Comparison of ENCODE assay signal across 20 cellular contexts in genomic region chr17:17200311-17200710, GRCh38. TPM values are rescaled to one million over a fixed set of nuclear protein-coding genes. Genes with fewer than 3 reads are reported as not detected.
DNase-seq lines count a peak whose midpoint lies in the region; ATAC-seq and TF ChIP-seq lines count a peak whose summit lies in the region.
"Had no signal": no experiment of that assay in that cellular context is flagged by ENCODE, and none has a peak within 500 bp of the region (broad histone marks: within the 10 kb centered on the region; RNA-seq: fewer than 3 reads in every experiment).

No MANE protein-coding gene starts in this region.

- H4K8ac ChIP-seq in IMR-90 (ENCODE audit: low read depth in 2 of 2, low read length in 2 of 2), result peak overlapping the region in 1 of 2 experiments; percentile 40; a peak in 1 of 4 replicates

- H3K36me3 Mint-ChIP-seq in stimulated activated effector memory CD8-positive, alpha-beta T cell treated with anti-CD3 and anti-CD28 coated beads, Interleukin-12 subunit alpha, Interleukin-12 subunit beta, amount 100 ng/mL, for 72 hours, result peaks cover 56% of the 10 kb centered on the region
- H3K36me3 Mint-ChIP-seq in Calu3 (ENCODE audit: insufficient read depth, unreplicated experiment), result peaks cover 20% of the 10 kb centered on the region

- H3K23ac ChIP-seq in IMR-90 (ENCODE audit: low read depth, low read length), result peak overlapping the region; percentile 63; the same call in 1 of the 2 replicates

- no peak overlapping the region; the same call in 1 of the 2 replicates for H4K5ac ChIP-seq in IMR-90 (ENCODE audit: low read depth, low read length)

- POLR2A ChIA-PET in IMR-90 (lab: Charles Lee; ENCODE audit: unreplicated experiment), result no interaction called here

- peaks cover 27% of the 10 kb centered on the region for H3K4me1 Mint-ChIP-seq in stimulated activated effector memory CD8-positive, alpha-beta T cell treated with anti-CD3 and anti-CD28 coated beads, Interleukin-12 subunit alpha, Interleukin-12 subunit beta, amount 100 ng/mL, for 72 hours
- no peaks in the 10 kb centered on the region for H3K4me1 Mint-ChIP-seq in Calu3 (ENCODE audit: low read depth, unreplicated experiment)

- H3K27ac Mint-ChIP-seq in stimulated activated effector memory CD8-positive, alpha-beta T cell treated with anti-CD3 and anti-CD28 coated beads, Interleukin-12 subunit alpha, Interleukin-12 subunit beta, amount 100 ng/mL, for 72 hours, result peak overlapping the region; percentile 60
- no peak overlapping the region for H3K27ac Mint-ChIP-seq in Calu3 (ENCODE audit: unreplicated experiment)
- H3K27ac Mint-ChIP-seq: memory B cell had no signal

- H3K9me1 ChIP-seq in IMR-90 (ENCODE audit: insufficient read depth, low read length), result no peaks in the 10 kb centered on the region

- TF ChIP-seq CTCF in IMR-90 (conservative IDR thresholded peaks at IDR 0.05; ENCODE audit: low read depth, low read length) (no peak), esophagus muscularis mucosa (IDR thresholded peaks at IDR 0.05) (no peak), Calu3 (IDR thresholded peaks at IDR 0.05; ENCODE audit: unreplicated experiment) (no peak), mammary epithelial cell (conservative IDR thresholded peaks at IDR 0.05 in 1 of 2, IDR thresholded peaks at IDR 0.05 in 1 of 2; ENCODE audit: extremely low read depth in 1 of 2, insufficient read depth in 1 of 2, low read depth in 1 of 2, low read length in 2 of 2) (no peak)

- H2BK15ac ChIP-seq in IMR-90 (ENCODE audit: low read depth, low read length), result no peak overlapping the region

- H3K27me3 Mint-ChIP-seq in Calu3 (ENCODE audit: unreplicated experiment), result no peaks in the 10 kb centered on the region
- H3K27me3 Mint-ChIP-seq: effector memory CD8-positive, alpha-beta T cell; memory B cell; naive thymus-derived CD4-positive, alpha-beta T cell had no signal

- H3K4ac ChIP-seq in IMR-90 (ENCODE audit: low read depth, low read length), result no peak overlapping the region

- H2BK120ac ChIP-seq in IMR-90 (ENCODE audit: low read depth, low read length), result no peak overlapping the region

- CTCF ChIA-PET in IMR-90 (lab: Yijun Ruan, JAX) (interaction anchor here (0.6 to 0.8 kb wide), 2 partner anchors 11 to 102 kb away, joined by 3 to 4 read pairs; no protein-coding TSS in a partner anchor), Calu3 (lab: Charles Lee) (no interaction called here), mammary epithelial cell (lab: Charles Lee; ENCODE audit: low non-redundant PET) (no interaction called here)

- no peak overlapping the region for H2BK20ac ChIP-seq in IMR-90 (ENCODE audit: low read depth, low read length)

- H2AK5ac ChIP-seq in IMR-90 (ENCODE audit: low read depth, low read length), result peak overlapping the region; percentile 52; the same call in 1 of the 2 replicates

- in situ Hi-C loops in IMR-90 (cut with MboI; ENCODE audit: low sequenced_read_pairs), result no loop called here
- in situ Hi-C loops in mammary epithelial cell (cut with MboI; ENCODE audit: low sequenced_read_pairs in 2 of 2), result no loop called here

- WGBS in IMR-90 (ENCODE audit: extremely low coverage in 2 of 2, insufficient read length in 1 of 2), 2 experiments, result 60% methylated on average over 1 of the region's 7 CpGs; no CpG with 5 or more reads in 1 of the 2 experiments
- 46% methylated on average over 7 of the region's 7 CpGs for WGBS in esophagus muscularis mucosa
- WGBS in mammary epithelial cell (ENCODE audit: low coverage, missing lambda C conversion rate), result 98% methylated on average over 7 of the region's 7 CpGs

- peak; percentile 27 for ATAC-seq in IMR-90 (ENCODE audit: low read depth)
- ATAC-seq in stimulated activated effector memory CD8-positive, alpha-beta T cell treated with anti-CD3 and anti-CD28 coated beads, Interleukin-12 subunit alpha, Interleukin-12 subunit beta, amount 100 ng/mL, for 72 hours, result no peak
- no peak for ATAC-seq in GM18502 (IDR thresholded peaks at IDR 0.05; ENCODE audit: poor library complexity, unreplicated experiment)
- ATAC-seq: effector memory CD8-positive, alpha-beta T cell; esophagus mucosa; naive thymus-derived CD4-positive, alpha-beta T cell had no signal

- no peaks in the 10 kb centered on the region; the same call in 1 of the 2 replicates for H3K36me3 ChIP-seq in IMR-90 (ENCODE audit: control insufficient read depth, insufficient read depth, low read length)
- peaks cover 0 to 9% (median 4%) of the 10 kb centered on the region in 4 donors for H3K36me3 ChIP-seq in esophagus muscularis mucosa
- no peaks in the 10 kb centered on the region for H3K36me3 ChIP-seq in mucosa of rectum (ENCODE audit: control insufficient read depth in 2 of 2, insufficient read depth in 2 of 2, low read length in 2 of 2)
- no peaks in the 10 kb centered on the region for H3K36me3 ChIP-seq in mammary epithelial cell (ENCODE audit: insufficient read depth, low read length)
- H3K36me3 ChIP-seq: Peyer's patch had no signal

- no peak overlapping the region for H2AFZ ChIP-seq in IMR-90 (replicated peaks; ENCODE audit: low read length, poor library complexity)
- H2AFZ ChIP-seq in mammary epithelial cell (ENCODE audit: low read depth, low read length), result no peak overlapping the region
- H2AFZ ChIP-seq: parathyroid adenoma had no signal

- TF ChIP-seq RAD21 in IMR-90 (IDR thresholded peaks at IDR 0.05; ENCODE audit: low read length), result no peak

- H3K4me2 ChIP-seq in IMR-90 (ENCODE audit: low read depth, low read length) (peak overlapping the region; percentile 74), mammary epithelial cell (ENCODE audit: insufficient read depth, low read depth, low read length) (no peak overlapping the region)

- no TSS peak for BruUV-seq in IMR-90 (replicated peaks; lab: Mats Ljungman, UMichigan)
- no TSS peak for BruUV-seq in Calu3 (replicated peaks; lab: Mats Ljungman, UMichigan)
- BruUV-seq in mammary epithelial cell (replicated peaks; lab: Mats Ljungman, UMichigan), result no TSS peak

- TF ChIP-seq POLR2A in IMR-90 (IDR thresholded peaks at IDR 0.05; ENCODE audit: low read depth, low read length), result no peak
- no peak for TF ChIP-seq POLR2A in esophagus muscularis mucosa (IDR thresholded peaks at IDR 0.05; ENCODE audit: low read depth)

- H3K27me3 ChIP-seq in IMR-90 (ENCODE audit: control insufficient read depth, insufficient read depth, low read length) (no peaks in the 10 kb centered on the region), esophagus muscularis mucosa (no peaks in the 10 kb centered on the region), mucosa of rectum (ENCODE audit: control insufficient read depth in 2 of 2, insufficient read depth in 2 of 2, low read length in 2 of 2) (no peaks in the 10 kb centered on the region), mammary epithelial cell (ENCODE audit: insufficient read depth, low read length) (no peaks in the 10 kb centered on the region)
- H3K27me3 ChIP-seq: Peyer's patch had no signal

- no peaks in the 10 kb centered on the region for H3K79me2 ChIP-seq in mammary epithelial cell (ENCODE audit: insufficient read depth, low read length)
- H3K79me2 ChIP-seq: parathyroid adenoma had no signal

- H3K4me3 Mint-ChIP-seq in stimulated activated effector memory CD8-positive, alpha-beta T cell treated with anti-CD3 and anti-CD28 coated beads, Interleukin-12 subunit alpha, Interleukin-12 subunit beta, amount 100 ng/mL, for 72 hours, result no peak overlapping the region
- H3K4me3 Mint-ChIP-seq in Calu3 (ENCODE audit: low read depth, unreplicated experiment), result no peak overlapping the region
- H3K4me3 Mint-ChIP-seq: effector memory CD8-positive, alpha-beta T cell; memory B cell; naive thymus-derived CD4-positive, alpha-beta T cell had no signal

- no peak overlapping the region for H4K91ac ChIP-seq in IMR-90 (ENCODE audit: insufficient read depth, low read depth, low read length)

- TF ChIP-seq EP300 in esophagus muscularis mucosa (IDR thresholded peaks at IDR 0.05), result no peak

- peak overlapping the region; percentile 44; the same call in 1 of the 2 replicates for H3K18ac ChIP-seq in IMR-90 (ENCODE audit: low read depth, low read length)

- H3K27ac ChIP-seq in IMR-90 (ENCODE audit: insufficient read depth, low read length) (peak overlapping the region; percentile 72; the same call in 1 of the 2 replicates), esophagus muscularis mucosa (replicated peaks in 1 of 4) (peak overlapping the region; percentile 92 to 96 (median 94)), mucosa of rectum (ENCODE audit: low read depth in 2 of 2, low read length in 2 of 2) (peak overlapping the region; percentile 32), mammary epithelial cell (ENCODE audit: insufficient read depth, low read depth, low read length) (no peak overlapping the region)
- H3K27ac ChIP-seq: C4-2B, parathyroid adenoma had no signal

- no peak overlapping the region; the same call in 1 of the 2 replicates for H3K9ac ChIP-seq in IMR-90 (ENCODE audit: low read depth, low read length)
- H3K9ac ChIP-seq in mucosa of rectum (ENCODE audit: low read depth in 1 of 2, low read length in 2 of 2), result no peak overlapping the region
- H3K9ac ChIP-seq in mammary epithelial cell (ENCODE audit: insufficient read depth, low read length), result no peak overlapping the region
- H3K9ac ChIP-seq: parathyroid adenoma had no signal

- H2BK5ac ChIP-seq in IMR-90 (ENCODE audit: low read depth, low read length, poor library complexity, severe bottlenecking), result no peak overlapping the region

- no peak overlapping the region for H3K56ac ChIP-seq in IMR-90 (ENCODE audit: extremely low read depth, insufficient read depth, low read length)

- H3K79me1 ChIP-seq in IMR-90 (ENCODE audit: low read depth in 1 of 2, low read length in 2 of 2), result no peaks in the 10 kb centered on the region; a peak in 1 of 4 replicates

- peaks cover 12% of the 10 kb centered on the region for H3K4me1 ChIP-seq in IMR-90 (ENCODE audit: control insufficient read depth, insufficient read depth, low read length)
- peaks cover 42 to 62% (median 61%) of the 10 kb centered on the region in 4 donors for H3K4me1 ChIP-seq in esophagus muscularis mucosa
- peaks cover 12 to 23% of the 10 kb centered on the region in 2 donors for H3K4me1 ChIP-seq in mucosa of rectum (ENCODE audit: control insufficient read depth in 2 of 2, insufficient read depth in 2 of 2, low read length in 2 of 2)
- peaks cover 14% of the 10 kb centered on the region for H3K4me1 ChIP-seq in mammary epithelial cell (ENCODE audit: insufficient read depth, low read length)

- H3K9me3 ChIP-seq in IMR-90 (ENCODE audit: control insufficient read depth, insufficient read depth, low read length), result no peaks in the 10 kb centered on the region
- no peaks in the 10 kb centered on the region for H3K9me3 ChIP-seq in esophagus muscularis mucosa
- no peaks in the 10 kb centered on the region for H3K9me3 ChIP-seq in mucosa of rectum (ENCODE audit: control insufficient read depth in 2 of 2, low read length in 2 of 2)
- no peaks in the 10 kb centered on the region for H3K9me3 ChIP-seq in mammary epithelial cell (replicated peaks; ENCODE audit: insufficient read depth, low read length)
- H3K9me3 ChIP-seq: Peyer's patch had no signal

- H4K20me1 ChIP-seq in IMR-90 (ENCODE audit: insufficient read depth, low read length) (no peaks in the 10 kb centered on the region), mammary epithelial cell (ENCODE audit: insufficient read depth, low read length) (no peaks in the 10 kb centered on the region)

- intact Hi-C loops in IMR-90 (cut with micrococcal nuclease) (no loop called here), esophagus muscularis mucosa (cut with DNase I) (no loop called here), Calu3 (cut with micrococcal nuclease; ENCODE audit: unreplicated experiment) (no loop called here), mammary epithelial cell (cut with micrococcal nuclease) (loop anchor here (10.0 kb wide), 1 partner anchor 196 kb away; no protein-coding TSS in a partner anchor)

- no peak overlapping the region for H3K14ac ChIP-seq in IMR-90 (replicated peaks; ENCODE audit: low read depth, low read length)

- no peak overlapping the region for H2AK9ac ChIP-seq in IMR-90 (replicated peaks; ENCODE audit: low read depth, low read length, poor library complexity)

- DNase-seq in IMR-90 (no peak), esophagus muscularis mucosa (ENCODE audit: extremely low spot score) (no peak), Calu3 (no peak), NCI-H748 treated with DMSO at 0.1 percent for 48 hours (lab: John Stamatoyannopoulos, UW) (no peak), mammary epithelial cell (no peak)
- DNase-seq in stimulated activated effector memory CD8-positive, alpha-beta T cell treated with anti-CD3 and anti-CD28 coated beads, Interleukin-12 subunit alpha, Interleukin-12 subunit beta, amount 100 ng/mL, for 72 hours (ENCODE audit: low spot score in 2 of 2), result no peak
- DNase-seq: ACHN; activated CD4-positive, CD25-positive, alpha-beta regulatory T cell treated with anti-CD3 and anti-CD28 coated beads, Interleukin-2, amount 50 U/mL, for 72 hours; effector memory CD8-positive, alpha-beta T cell; kidney; naive thymus-derived CD4-positive, alpha-beta T cell; NCI-H187; NCI-H526 treated with DMSO at 0.1 percent for 48 hours; Peyer's patch had no signal

- no peaks in the 10 kb centered on the region for H3K9me3 Mint-ChIP-seq in stimulated activated effector memory CD8-positive, alpha-beta T cell treated with anti-CD3 and anti-CD28 coated beads, Interleukin-12 subunit alpha, Interleukin-12 subunit beta, amount 100 ng/mL, for 72 hours
- no peaks in the 10 kb centered on the region for H3K9me3 Mint-ChIP-seq in Calu3 (ENCODE audit: low read depth, unreplicated experiment)
- H3K9me3 Mint-ChIP-seq: effector memory CD8-positive, alpha-beta T cell; memory B cell had no signal

- dilution Hi-C loops in IMR-90 (cut with HindIII; ENCODE audit: low sequenced_read_pairs, unreplicated experiment) (no loop called here), mammary epithelial cell (cut with HindIII; ENCODE audit: low sequenced_read_pairs) (no loop called here)

- H3K4me3 ChIP-seq in IMR-90 (ENCODE audit: insufficient read depth, low read depth, low read length) (no peak overlapping the region), esophagus muscularis mucosa (peak overlapping the region; percentile 11 to 31 (median 21)), mucosa of rectum (ENCODE audit: low read length in 2 of 2) (no peak overlapping the region), mammary epithelial cell (replicated peaks in 1 of 3; ENCODE audit: insufficient read depth in 1 of 3, low read depth in 2 of 3, low read length in 3 of 3) (no peak overlapping the region)
- H3K4me3 ChIP-seq: Peyer's patch had no signal

RNA-seq across cellular contexts. Expression of gene PLD6, which starts 5.8 kb away (rescaled TPM):
- 1.1 TPM in 2 replicates for total RNA-seq in IMR-90 (2012; rRNA removed)
- polyA plus RNA-seq in IMR-90 (2012; rRNA removed), result 0.98 and 1.5 TPM in 2 replicates
- 0.81 and 1.1 TPM in 2 replicates for polyA plus RNA-seq in IMR-90 (2012; cell fraction: cytosol; rRNA removed)
- polyA plus RNA-seq in IMR-90 (2012; cell fraction: nucleus; rRNA removed; ENCODE audit: low replicate concordance), result 1.8 and 3.3 TPM in 2 replicates
- 10 to 100 TPM in 1 of 4 donors, 1 to 10 TPM in 3; 3.1 to 13.7 (median 6.9) TPM for total RNA-seq in esophagus muscularis mucosa
- total RNA-seq in Calu3 (2022), result 2.9 and 3.0 TPM in 2 replicates
- 1 to 10 TPM; 1.8 to 4.3 TPM for total RNA-seq in mammary epithelial cell
- polyA plus RNA-seq in mammary epithelial cell, result 1.7 TPM
- polyA minus RNA-seq in mammary epithelial cell, result not detected

RNA-seq across cellular contexts. Expression of gene FLCN, which starts 36.7 kb away (rescaled TPM):
- 16.8 and 18.3 TPM in 2 replicates for total RNA-seq in IMR-90 (2012; rRNA removed)
- polyA plus RNA-seq in IMR-90 (2012; rRNA removed), result 19.6 and 24.8 TPM in 2 replicates
- 8.4 and 11.3 TPM in 2 replicates for polyA plus RNA-seq in IMR-90 (2012; cell fraction: cytosol; rRNA removed)
- 139 and 159 TPM in 2 replicates for polyA plus RNA-seq in IMR-90 (2012; cell fraction: nucleus; rRNA removed; ENCODE audit: low replicate concordance)
- 10 to 100 TPM; 21.5 to 64.7 (median 45.5) TPM for total RNA-seq in esophagus muscularis mucosa
- 35.3 and 38.5 TPM in 2 replicates for total RNA-seq in Calu3 (2022)
- 10 to 100 TPM; 41.7 to 59.0 TPM for total RNA-seq in mammary epithelial cell
- polyA plus RNA-seq in mammary epithelial cell, result 10.5 TPM
- polyA minus RNA-seq in mammary epithelial cell, result 58.9 TPM

Comparison
In these comparisons a context has a peak if more than half of its experiments do, and no peak if none do; other contexts are left out.
1. H3K4me3 ChIP-seq: peak in esophagus muscularis mucosa (4 of 4); none in IMR-90 (single experiment), mucosa of rectum (0 of 2) and mammary epithelial cell (0 of 3).